Comparison of ENCODE assay signal across 21 cellular contexts in genomic region chr1:29392486-29393450, GRCh38.
DNase-seq lines count a peak whose midpoint lies in the region; ATAC-seq and TF ChIP-seq lines count a peak whose summit lies in the region.
"Had no signal": no experiment of that assay in that cellular context is flagged by ENCODE, and none has a peak within 500 bp of the region (broad histone marks: within the 10 kb centered on the region; RNA-seq: fewer than 3 reads in every experiment).

No MANE protein-coding gene starts in this region.

- ATAC-seq in stimulated activated naive CD8-positive, alpha-beta T cell treated with anti-CD3 and anti-CD28 coated beads, Interleukin-15, amount 100 ng/mL, for 72 hours = no peak
- no peak for ATAC-seq in stimulated activated naive CD8-positive, alpha-beta T cell treated with anti-CD3 and anti-CD28 coated beads, Interleukin-15, Interleukin-2, amounts not matched to agents 100 U/mL and 50 U/mL, for 24 hours
- ATAC-seq in HG03196 (IDR thresholded peaks at IDR 0.05; ENCODE audit: unreplicated experiment) = no peak
- ATAC-seq: CD8-positive, alpha-beta T cell; HCT116; HepG2 had no signal

- H3K4me3 Mint-ChIP-seq in stimulated activated naive CD8-positive, alpha-beta T cell treated with anti-CD3 and anti-CD28 coated beads, Interleukin-15, amount 100 ng/mL, for 72 hours = no peak overlapping the region
- no peak overlapping the region for H3K4me3 Mint-ChIP-seq in osteocyte (ENCODE audit: unreplicated experiment)
- H3K4me3 Mint-ChIP-seq: CD8-positive, alpha-beta T cell had no signal

- H3K4me1 Mint-ChIP-seq in stimulated activated naive CD8-positive, alpha-beta T cell treated with anti-CD3 and anti-CD28 coated beads, Interleukin-15, amount 100 ng/mL, for 72 hours = no peaks in the 10 kb centered on the region
- no peaks in the 10 kb centered on the region for H3K4me1 Mint-ChIP-seq in osteocyte (ENCODE audit: unreplicated experiment)

- H3K27ac Mint-ChIP-seq in stimulated activated naive CD8-positive, alpha-beta T cell treated with anti-CD3 and anti-CD28 coated beads, Interleukin-15, amount 100 ng/mL, for 72 hours = peak overlapping the region; percentile 16 to 80
- no peak overlapping the region for H3K27ac Mint-ChIP-seq in osteocyte (ENCODE audit: unreplicated experiment)
- H3K27ac Mint-ChIP-seq: CD8-positive, alpha-beta T cell had no signal

- DNase-seq in stimulated activated naive CD8-positive, alpha-beta T cell treated with anti-CD3 and anti-CD28 coated beads, Interleukin-15, amount 100 ng/mL, for 72 hours = no peak
- DNase-seq in stimulated activated naive CD8-positive, alpha-beta T cell treated with anti-CD3 and anti-CD28 coated beads, Interleukin-15, Interleukin-2, amounts not matched to agents 100 U/mL and 50 U/mL, for 24 hours = no peak
- DNase-seq in islet precursor cell (peak; percentile 33), osteocyte (ENCODE audit: extremely low spot score, unreplicated experiment) (peak; percentile 54), NCI-H1694 treated with DMSO at 0.1 percent for 48 hours (lab: John Stamatoyannopoulos, UW) (no peak), NCI-H1048 (lab: John Stamatoyannopoulos, UW) (no peak)
- DNase-seq: AML-193, Caco-2, DMS79 treated with DMSO at 0.1 percent for 48 hours, GF-D8, MV-4-11, NCI-H1105 treated with DMSO at 0.1 percent for 48 hours, NCI-H146, NCI-H2029 treated with DMSO at 0.1 percent for 48 hours, NCI-H526 treated with DMSO at 0.1 percent for 48 hours, PC-9, Right ventricle myocardium superior had no signal

- H3K36me3 Mint-ChIP-seq in osteocyte (ENCODE audit: unreplicated experiment) = no peaks in the 10 kb centered on the region
- H3K36me3 Mint-ChIP-seq: CD8-positive, alpha-beta T cell had no signal

- TF ChIP-seq CTCF in osteocyte (IDR thresholded peaks at IDR 0.05) = no peak

- peaks cover 64% of the 10 kb centered on the region for H3K27me3 Mint-ChIP-seq in stimulated activated naive CD8-positive, alpha-beta T cell treated with anti-CD3 and anti-CD28 coated beads, Interleukin-15, amount 100 ng/mL, for 72 hours
- no peaks in the 10 kb centered on the region for H3K27me3 Mint-ChIP-seq in osteocyte (ENCODE audit: unreplicated experiment)

- H3K9me3 Mint-ChIP-seq in stimulated activated naive CD8-positive, alpha-beta T cell treated with anti-CD3 and anti-CD28 coated beads, Interleukin-15, amount 100 ng/mL, for 72 hours = no peaks in the 10 kb centered on the region
- no peaks in the 10 kb centered on the region for H3K9me3 Mint-ChIP-seq in osteocyte (ENCODE audit: unreplicated experiment)
- H3K9me3 Mint-ChIP-seq: CD8-positive, alpha-beta T cell had no signal

Comparison
In these comparisons a context has a peak if more than half of its experiments do, and no peak if none do; other contexts are left out.
1. DNase-seq: peak in islet precursor cell (single experiment) and osteocyte (single experiment); none in stimulated activated naive CD8-positive, alpha-beta T cell treated with anti-CD3 and anti-CD28 coated beads, Interleukin-15, amount 100 ng/mL, for 72 hours (0 of 2), stimulated activated naive CD8-positive, alpha-beta T cell treated with anti-CD3 and anti-CD28 coated beads, Interleukin-15, Interleukin-2, amounts not matched to agents 100 U/mL and 50 U/mL, for 24 hours (single experiment), NCI-H1694 treated with DMSO at 0.1 percent for 48 hours (single experiment) and NCI-H1048 (single experiment).